In the genomic region with DNA sequence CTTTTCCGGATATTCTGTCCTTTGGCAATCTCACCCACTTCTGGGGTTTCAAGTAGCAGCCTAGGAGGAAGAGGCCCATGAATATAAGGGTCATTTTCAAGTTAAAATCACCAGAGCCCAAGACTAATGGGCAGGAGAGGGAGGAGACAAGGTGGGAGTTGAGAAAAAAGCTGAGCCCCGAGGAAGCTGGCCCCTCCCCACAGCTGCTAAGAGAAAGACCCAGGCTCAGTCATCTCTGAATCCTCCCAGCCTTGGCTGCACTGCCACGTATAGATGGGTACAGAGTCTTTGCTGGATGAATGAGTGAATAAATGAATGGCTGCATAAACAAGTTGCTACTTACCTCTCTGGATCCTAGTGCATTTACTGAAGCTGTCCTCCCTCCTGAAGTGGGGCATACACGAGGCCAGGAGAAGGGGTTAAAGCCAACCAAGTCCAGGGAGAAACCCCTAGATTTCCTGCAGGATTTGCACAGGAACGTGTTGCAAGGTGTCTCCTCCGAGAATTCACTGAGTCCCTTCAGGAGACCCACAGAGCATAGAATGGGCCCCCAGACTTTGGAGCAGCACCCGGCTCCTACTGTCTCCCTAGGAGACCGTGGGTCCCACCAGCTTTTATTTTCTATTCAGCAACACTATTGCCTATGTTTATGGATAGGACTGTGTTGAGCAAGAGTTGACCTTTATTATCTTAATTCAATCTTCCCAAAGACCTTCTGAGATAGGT, we compare ENCODE assay signal across 8 cellular contexts.
DNase-seq lines count a peak whose midpoint lies in the region; ATAC-seq, FAIRE-seq and TF ChIP-seq lines count a peak whose summit lies in the region.

No MANE protein-coding gene starts in this region.

- 6% methylated on average over 6 of the region's 8 CpGs for WGBS in HepG2 (ENCODE audit: low lambda C conversion rate)
- WGBS in thyroid gland, 2 donors = 65 to 77% methylated on average over 8 of the region's 8 CpGs

- TF ChIP-seq RAD21 in HepG2 (CRISPR knock-in tag; IDR thresholded peaks at IDR 0.05) = no peak

- H3K4me1 Mint-ChIP-seq in activated T-cell treated with anti-CD3 and anti-CD28 coated beads, Interleukin-2, amount 50 U/mL, for 24 hours (ENCODE audit: low read depth) = peaks cover 50% of the 10 kb centered on the region

- ATAC-seq in HepG2 (peak; percentile 24), GM21529 (IDR thresholded peaks at IDR 0.05; ENCODE audit: unreplicated experiment) (no peak), HG03457 (IDR thresholded peaks at IDR 0.05; ENCODE audit: unreplicated experiment) (no peak)

- H4K20me1 ChIP-seq in HepG2 (ENCODE audit: insufficient read depth, low read length) = no peaks in the 10 kb centered on the region

- DNase-seq in activated T-cell treated with anti-CD3 and anti-CD28 coated beads, Interleukin-2, amount 50 U/mL, for 24 hours = no peak
- DNase-seq in activated T-cell treated with anti-CD3 and anti-CD28 coated beads, Interleukin-2, amount 50 U/mL, for 48 hours = no peak
- DNase-seq in adipocyte (ENCODE audit: low read depth) = peak; percentile 14
- DNase-seq in HepG2 (ENCODE audit: low spot score) = peak; percentile 6
- no peak for DNase-seq in thyroid gland
- DNase-seq in SKM-1 (lab: John Stamatoyannopoulos, UW; ENCODE audit: unreplicated experiment) = no peak

- TF ChIP-seq POLR2A in HepG2 (IDR thresholded peaks at IDR 0.05; ENCODE audit: insufficient read depth in 1 of 2, low read depth in 2 of 2, low read length in 2 of 2) = no peak
- TF ChIP-seq POLR2A in thyroid gland (IDR thresholded peaks at IDR 0.05) = no peak

- H3K4me3 Mint-ChIP-seq in activated T-cell treated with anti-CD3 and anti-CD28 coated beads, Interleukin-2, amount 50 U/mL, for 24 hours = peak overlapping the region; percentile 45

- in situ Hi-C loops in HepG2 (cut with HindIII; ENCODE audit: extremely low pct_ligation_motif_present, low pct_unique_long_range_greater_than_20kb) = no loop called here

- no peak for TF ChIP-seq CTCF in HepG2 (CRISPR knock-in tag; IDR thresholded peaks at IDR 0.05)
- no peak for TF ChIP-seq CTCF in thyroid gland (IDR thresholded peaks at IDR 0.05)

- H3K27ac ChIP-seq in HepG2 (ENCODE audit: extremely low read length, insufficient read depth, low read length) (peak overlapping the region; percentile 74), thyroid gland (peak overlapping the region in 2 of 3 donors; percentile 91 to 93)

- H3K27ac Mint-ChIP-seq in activated T-cell treated with anti-CD3 and anti-CD28 coated beads, Interleukin-2, amount 50 U/mL, for 24 hours = peak overlapping the region; percentile 97

- H3K36me3 ChIP-seq in adipocyte (ENCODE audit: control insufficient read depth, insufficient read depth, low read length, severe bottlenecking) = no peaks in the 10 kb centered on the region
- no peaks in the 10 kb centered on the region for H3K36me3 ChIP-seq in HepG2 (replicated peaks in 1 of 2; ENCODE audit: control insufficient read depth in 1 of 2, insufficient read depth in 2 of 2, low read length in 2 of 2)
- H3K36me3 ChIP-seq in thyroid gland = no peaks in the 10 kb centered on the region

- peak overlapping the region; percentile 59 for H3K9ac ChIP-seq in adipocyte (ENCODE audit: low read length)
- peak overlapping the region; percentile 73 for H3K9ac ChIP-seq in HepG2 (ENCODE audit: insufficient read depth, low read depth, low read length)

- H3K27me3 ChIP-seq in adipocyte (replicated peaks; ENCODE audit: control insufficient read depth, insufficient read depth, low read length) = no peaks in the 10 kb centered on the region
- H3K27me3 ChIP-seq in HepG2 (ENCODE audit: control insufficient read depth in 1 of 2, insufficient read depth in 2 of 2, low read length in 2 of 2) = no peaks in the 10 kb centered on the region; a peak in 1 of 5 replicates
- no peaks in the 10 kb centered on the region for H3K27me3 ChIP-seq in thyroid gland

- H3K79me2 ChIP-seq in HepG2 (ENCODE audit: insufficient read depth, low read length) = no peaks in the 10 kb centered on the region

- no peaks in the 10 kb centered on the region for H3K36me3 Mint-ChIP-seq in activated T-cell treated with anti-CD3 and anti-CD28 coated beads, Interleukin-2, amount 50 U/mL, for 24 hours (ENCODE audit: low read depth)

- H3K4me1 ChIP-seq in adipocyte (ENCODE audit: control insufficient read depth, insufficient read depth, low read length) = peaks cover 36% of the 10 kb centered on the region
- H3K4me1 ChIP-seq in HepG2 (ENCODE audit: insufficient read depth, low read length) = peaks cover 50% of the 10 kb centered on the region
- H3K4me1 ChIP-seq in thyroid gland = peaks cover 30 to 42% of the 10 kb centered on the region in 2 donors

- no peak for FAIRE-seq in HepG2 (lab: Jason Lieb, UNC)

- H3K9me3 Mint-ChIP-seq in activated T-cell treated with anti-CD3 and anti-CD28 coated beads, Interleukin-2, amount 50 U/mL, for 24 hours = peaks cover 7% of the 10 kb centered on the region

- H3K9me3 ChIP-seq in adipocyte (ENCODE audit: control insufficient read depth, low read length) (peaks cover 7% of the 10 kb centered on the region), HepG2 (ENCODE audit: low read length) (no peaks in the 10 kb centered on the region), thyroid gland (no peaks in the 10 kb centered on the region)

- POLR2A ChIA-PET in HepG2 (lab: Yijun Ruan, JAX) = interaction anchor here (0.7 to 4.9 kb wide), 14 partner anchors 14 to 440 kb away, joined by 3 to 45 read pairs (median 8); a partner anchor contains a TSS

- no peak for TF ChIP-seq EP300 in HepG2 (IDR thresholded peaks at IDR 0.05; ENCODE audit: low read depth in 2 of 2, low read length in 2 of 2)
- no peak for TF ChIP-seq EP300 in HepG2 (CRISPR knock-in tag; IDR thresholded peaks at IDR 0.05; ENCODE audit: borderline replicate concordance)

- no peaks in the 10 kb centered on the region for H3K27me3 Mint-ChIP-seq in activated T-cell treated with anti-CD3 and anti-CD28 coated beads, Interleukin-2, amount 50 U/mL, for 24 hours

- CTCF ChIA-PET in HepG2 (lab: Yijun Ruan, JAX; ENCODE audit: low intra/inter-chr PET ratio, low total read pairs) = no interaction called here

- H3K4me3 ChIP-seq in adipocyte (ENCODE audit: low read length) (peak overlapping the region; percentile 68), HepG2 (replicated peaks in 1 of 3; ENCODE audit: insufficient read depth in 1 of 3, low read depth in 2 of 3, low read length in 3 of 3) (peak overlapping the region; percentile 26 to 67 (median 48)), thyroid gland (replicated peaks in 1 of 3) (no peak overlapping the region)

- peak overlapping the region; percentile 45 for H2AFZ ChIP-seq in HepG2 (ENCODE audit: low read length)

- peak overlapping the region; percentile 86 for H3K4me2 ChIP-seq in HepG2 (ENCODE audit: low read depth, low read length)

- BruUV-seq in HepG2 (replicated peaks; lab: Mats Ljungman, UMichigan) = no TSS peak

- intact Hi-C loops in HepG2 (cut with micrococcal nuclease; ENCODE audit: unreplicated experiment) (loop anchor here (5.0 to 10.0 kb wide), 2 partner anchors 46 to 101 kb away; a partner anchor contains a TSS), thyroid gland (cut with DNase I) (no loop called here)

TF ChIP-seq in HepG2, 621 proteins besides CTCF, POLR2A, EP300 and RAD21:
- TF ChIP-seq, protein P1, sequence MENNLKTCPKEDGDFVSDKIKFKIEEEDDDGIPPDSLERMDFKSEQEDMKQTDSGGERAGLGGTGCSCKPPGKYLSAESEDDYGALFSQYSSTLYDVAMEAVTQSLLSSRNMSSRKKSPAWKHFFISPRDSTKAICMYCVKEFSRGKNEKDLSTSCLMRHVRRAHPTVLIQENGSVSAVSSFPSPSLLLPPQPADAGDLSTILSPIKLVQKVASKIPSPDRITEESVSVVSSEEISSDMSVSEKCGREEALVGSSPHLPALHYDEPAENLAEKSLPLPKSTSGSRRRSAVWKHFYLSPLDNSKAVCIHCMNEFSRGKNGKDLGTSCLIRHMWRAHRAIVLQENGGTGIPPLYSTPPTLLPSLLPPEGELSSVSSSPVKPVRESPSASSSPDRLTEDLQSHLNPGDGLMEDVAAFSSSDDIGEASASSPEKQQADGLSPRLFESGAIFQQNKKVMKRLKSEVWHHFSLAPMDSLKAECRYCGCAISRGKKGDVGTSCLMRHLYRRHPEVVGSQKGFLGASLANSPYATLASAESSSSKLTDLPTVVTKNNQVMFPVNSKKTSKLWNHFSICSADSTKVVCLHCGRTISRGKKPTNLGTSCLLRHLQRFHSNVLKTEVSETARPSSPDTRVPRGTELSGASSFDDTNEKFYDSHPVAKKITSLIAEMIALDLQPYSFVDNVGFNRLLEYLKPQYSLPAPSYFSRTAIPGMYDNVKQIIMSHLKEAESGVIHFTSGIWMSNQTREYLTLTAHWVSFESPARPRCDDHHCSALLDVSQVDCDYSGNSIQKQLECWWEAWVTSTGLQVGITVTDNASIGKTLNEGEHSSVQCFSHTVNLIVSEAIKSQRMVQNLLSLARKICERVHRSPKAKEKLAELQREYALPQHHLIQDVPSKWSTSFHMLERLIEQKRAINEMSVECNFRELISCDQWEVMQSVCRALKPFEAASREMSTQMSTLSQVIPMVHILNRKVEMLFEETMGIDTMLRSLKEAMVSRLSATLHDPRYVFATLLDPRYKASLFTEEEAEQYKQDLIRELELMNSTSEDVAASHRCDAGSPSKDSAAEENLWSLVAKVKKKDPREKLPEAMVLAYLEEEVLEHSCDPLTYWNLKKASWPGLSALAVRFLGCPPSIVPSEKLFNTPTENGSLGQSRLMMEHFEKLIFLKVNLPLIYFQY (CRISPR knock-in tag; IDR thresholded peaks at IDR 0.05; ENCODE audit: borderline replicate concordance) = no peak
- TF ChIP-seq NCOA2 (CRISPR knock-in tag; IDR thresholded peaks at IDR 0.05) (peak; percentile 5; the same call in 1 of the 2 replicates), HDAC1 (CRISPR knock-in tag; IDR thresholded peaks at IDR 0.05) (0 out of 2 replicates have a peak, but pooled peaks have one; percentile 19), NR2F6 (IDR thresholded peaks at IDR 0.05) (no peak), NR2F6 (CRISPR knock-in tag; IDR thresholded peaks at IDR 0.05) (0 out of 2 replicates have a peak, but pooled peaks have one; percentile 10)

Comparison
In these comparisons a context has a peak if more than half of its experiments do, and no peak if none do; other contexts are left out.
1. DNase-seq: peak in adipocyte (single experiment) and HepG2 (single experiment); none in activated T-cell treated with anti-CD3 and anti-CD28 coated beads, Interleukin-2, amount 50 U/mL, for 24 hours (single experiment), activated T-cell treated with anti-CD3 and anti-CD28 coated beads, Interleukin-2, amount 50 U/mL, for 48 hours (0 of 2), thyroid gland (0 of 2) and SKM-1 (single experiment).
2. H3K4me3 ChIP-seq: peak in adipocyte (single experiment) and HepG2 (3 of 3); none in thyroid gland (0 of 3).